ENCODE assay signal across 17 cellular contexts in the genomic region with DNA sequence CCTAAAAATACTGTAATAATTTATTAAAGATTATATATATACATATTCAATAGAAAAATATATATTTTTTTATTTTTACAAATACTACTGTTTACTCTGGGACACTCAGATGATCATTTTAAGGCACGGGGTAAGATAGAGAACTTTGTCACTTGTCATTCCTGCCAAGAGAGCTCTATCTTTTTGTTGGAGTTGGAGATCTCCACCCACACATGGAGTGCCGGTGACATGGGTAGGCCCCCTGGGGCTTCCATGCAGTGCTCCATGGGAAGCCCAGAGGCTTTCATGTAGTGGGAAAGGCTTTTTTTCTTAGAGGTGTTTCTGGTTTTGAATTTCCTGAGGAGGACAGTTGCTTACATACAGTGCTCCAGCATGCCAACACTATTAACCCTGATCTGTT.
"Had no signal": no experiment of that assay in that cellular context is flagged by ENCODE, and none has a peak within 500 bp of the region (broad histone marks: within the 10 kb centered on the region; RNA-seq: fewer than 3 reads in every experiment).

No MANE protein-coding gene starts in this region.

- H3K27ac ChIP-seq: pancreas, stomach, thoracic aorta, vagina, WERI-Rb-1 had no signal

- H3K9me3 ChIP-seq: pancreas, stomach, thoracic aorta, vagina had no signal

- H3K4me3 Mint-ChIP-seq: activated CD4-positive, alpha-beta memory T cell treated with anti-CD3 and anti-CD28 coated beads, Interleukin-2, amount 10 ng/mL, durations not matched to agents 7 days and 5 days; activated CD4-positive, alpha-beta T cell treated with anti-CD3 and anti-CD28 coated beads for 36 hours; activated naive CD8-positive, alpha-beta T cell treated with anti-CD3 and anti-CD28 coated beads for 36 hours; activated T-cell treated with anti-CD3 and anti-CD28 coated beads, Interleukin-2, amount 50 U/mL, for 72 hours; neural crest cell had no signal

- H3K27me3 ChIP-seq: pancreas, stomach, vagina had no signal

- H3K4me1 Mint-ChIP-seq: neural crest cell had no signal

- DNase-seq: activated CD4-positive, alpha-beta memory T cell treated with anti-CD3 and anti-CD28 coated beads, Interleukin-2, amount 10 ng/mL, durations not matched to agents 7 days and 5 days; activated CD8-positive, alpha-beta memory T cell treated with anti-CD3 and anti-CD28 coated beads, Interleukin-2, amount 50 U/mL, for 4 hours; activated gamma-delta T cell treated with Interleukin-2 at 50 U/mL for 16 hours; activated naive CD8-positive, alpha-beta T cell treated with anti-CD3 and anti-CD28 coated beads for 36 hours; activated T-cell treated with anti-CD3 and anti-CD28 coated beads, Interleukin-2, amount 50 U/mL, for 72 hours; anterior cingulate cortex; effector CD4-positive, alpha-beta T cell; kidney; pancreas; retina; stimulated activated CD4-positive, alpha-beta T cell treated with anti-CD3 and anti-CD28 coated beads, Interleukin-4, amount 100 ng/mL, for 4 hours; WERI-Rb-1 had no signal

- H3K4me1 ChIP-seq: stomach, vagina had no signal

- H3K4me3 ChIP-seq: pancreas, stomach, thoracic aorta, vagina had no signal

- H3K9me3 Mint-ChIP-seq: activated CD4-positive, alpha-beta memory T cell treated with anti-CD3 and anti-CD28 coated beads, Interleukin-2, amount 10 ng/mL, durations not matched to agents 7 days and 5 days; activated naive CD8-positive, alpha-beta T cell treated with anti-CD3 and anti-CD28 coated beads for 36 hours; activated T-cell treated with anti-CD3 and anti-CD28 coated beads, Interleukin-2, amount 50 U/mL, for 72 hours; neural crest cell had no signal

- H3K27ac Mint-ChIP-seq: activated CD4-positive, alpha-beta memory T cell treated with anti-CD3 and anti-CD28 coated beads, Interleukin-2, amount 10 ng/mL, durations not matched to agents 7 days and 5 days; activated CD4-positive, alpha-beta T cell treated with anti-CD3 and anti-CD28 coated beads for 36 hours; activated naive CD8-positive, alpha-beta T cell treated with anti-CD3 and anti-CD28 coated beads for 36 hours; activated T-cell treated with anti-CD3 and anti-CD28 coated beads, Interleukin-2, amount 50 U/mL, for 72 hours had no signal

- ATAC-seq: activated T-cell treated with anti-CD3 and anti-CD28 coated beads, Interleukin-2, amount 50 U/mL, for 72 hours had no signal

- H3K27me3 Mint-ChIP-seq: activated CD4-positive, alpha-beta memory T cell treated with anti-CD3 and anti-CD28 coated beads, Interleukin-2, amount 10 ng/mL, durations not matched to agents 7 days and 5 days; activated CD4-positive, alpha-beta T cell treated with anti-CD3 and anti-CD28 coated beads for 36 hours; activated naive CD8-positive, alpha-beta T cell treated with anti-CD3 and anti-CD28 coated beads for 36 hours had no signal

- H3K36me3 ChIP-seq: pancreas, stomach, thoracic aorta, vagina, WERI-Rb-1 had no signal
